ENCODE assay signal across 20 cellular contexts in genomic region chr9:127603226-127603625, GRCh38.
"Had no signal": no experiment of that assay in that cellular context is flagged by ENCODE, and none has a peak within 500 bp of the region (broad histone marks: within the 10 kb centered on the region; RNA-seq: fewer than 3 reads in every experiment).

No MANE protein-coding gene starts in this region.

- H3K27me3 ChIP-seq: SJSA1 had no signal

- H3K36me3 ChIP-seq: SJSA1 had no signal

- H3K9ac ChIP-seq: KMS-11, SK-N-SH had no signal

- H3K4me2 ChIP-seq: KMS-11, SK-N-SH had no signal

- H3K9me3 ChIP-seq: SJSA1, SK-N-SH had no signal

- H3K4me3 ChIP-seq: SJSA1 had no signal

- H3K27ac ChIP-seq: KMS-11, SJSA1 had no signal

- DNase-seq: IMR-90, Kasumi-1, MM.1S, NCI-H1092 treated with DMSO at 0.1 percent for 48 hours, NCI-H1436, NCI-H187, NCI-H2029, NCI-H2081 treated with DMSO at 0.1 percent for 48 hours, NCI-H2171, NCI-H446, NCI-H510A, NCI-H524 treated with DMSO at 0.1 percent for 48 hours, NCI-H69, NCI-H774, Right ventricle myocardium superior, RPMI8226, SIG-M5, SK-N-SH had no signal
